In the genomic region with DNA sequence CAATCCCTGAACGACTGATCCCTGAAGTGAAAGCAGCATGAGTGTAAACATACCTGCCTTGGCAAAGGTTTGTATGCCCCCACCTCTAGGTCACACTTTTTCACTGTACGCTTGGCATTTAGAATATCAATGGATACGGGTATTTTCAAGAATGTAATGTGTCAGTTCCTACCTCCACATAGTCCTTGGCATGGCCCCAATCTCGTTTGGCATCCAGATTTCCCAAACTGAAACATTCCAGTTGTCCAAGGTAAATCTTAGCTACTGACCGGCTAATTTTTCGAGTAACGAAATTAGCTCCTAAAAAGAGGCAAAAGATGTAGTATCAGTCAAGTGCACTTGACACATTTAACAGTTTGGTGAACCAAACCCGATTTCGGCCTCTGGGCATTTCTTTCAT, we compare ENCODE assay signal across 17 cellular contexts.
A peak's percentile ranks its signal among the peaks of the same experiment; 100 is the strongest.
DNase-seq lines count a peak whose midpoint lies in the region; ATAC-seq, FAIRE-seq and TF ChIP-seq lines count a peak whose summit lies in the region.
"Had no signal": no experiment of that assay in that cellular context is flagged by ENCODE, and none has a peak within 500 bp of the region (broad histone marks: within the 10 kb centered on the region; RNA-seq: fewer than 3 reads in every experiment).

No MANE protein-coding gene starts in this region.

- H3K4me1 ChIP-seq in HepG2 (ENCODE audit: insufficient read depth, low read length) (no peaks in the 10 kb centered on the region), right lobe of liver (no peaks in the 10 kb centered on the region), thoracic aorta (ENCODE audit: control insufficient read depth in 1 of 2, low read depth in 2 of 2) (peaks cover 0 to 15% of the 10 kb centered on the region in 2 donors), sigmoid colon (no peaks in the 10 kb centered on the region)
- H3K4me1 ChIP-seq: BLaER1, Caco-2 had no signal

- POLR2A ChIA-PET in HepG2 (lab: Yijun Ruan, JAX), result no interaction called here

- no peaks in the 10 kb centered on the region for H3K79me2 ChIP-seq in HepG2 (ENCODE audit: insufficient read depth, low read length)

- intact Hi-C loops in HepG2 (cut with micrococcal nuclease; ENCODE audit: unreplicated experiment), result no loop called here
- intact Hi-C loops in right lobe of liver (cut with DNase I), result no loop called here
- intact Hi-C loops in sigmoid colon (cut with DNase I), result no loop called here
- intact Hi-C loops in cardiac septum (cut with DNase I), result no loop called here

- TF ChIP-seq EP300 in HepG2 (IDR thresholded peaks at IDR 0.05; ENCODE audit: low read depth in 2 of 2, low read length in 2 of 2) (no peak), HepG2 (CRISPR knock-in tag; IDR thresholded peaks at IDR 0.05; ENCODE audit: borderline replicate concordance) (no peak), sigmoid colon (IDR thresholded peaks at IDR 0.05) (no peak)

- ATAC-seq in HepG2 (no peak), right lobe of liver (no peak), thoracic aorta (ENCODE audit: insufficient number of reproducible peaks, low FRiP score, low read depth) (no peak)

- CTCF ChIA-PET in HepG2 (lab: Yijun Ruan, JAX; ENCODE audit: low intra/inter-chr PET ratio, low total read pairs), result no interaction called here

- TF ChIP-seq POLR2A in HepG2 (IDR thresholded peaks at IDR 0.05; ENCODE audit: insufficient read depth in 1 of 2, low read depth in 2 of 2, low read length in 2 of 2), result no peak
- no peak for TF ChIP-seq POLR2A in right lobe of liver (IDR thresholded peaks at IDR 0.05)
- no peak for TF ChIP-seq POLR2A in sigmoid colon (IDR thresholded peaks at IDR 0.05)

- no peak overlapping the region for H3K4me2 ChIP-seq in HepG2 (ENCODE audit: low read depth, low read length)
- H3K4me2 ChIP-seq: BLaER1 had no signal

- no peak for FAIRE-seq in HepG2 (lab: Jason Lieb, UNC)
- FAIRE-seq in GM19239 (lab: Jason Lieb, UNC), result no peak
- FAIRE-seq: GM12892, HTR-8/SVneo had no signal

- H3K9me3 ChIP-seq in HepG2 (ENCODE audit: low read length) (no peaks in the 10 kb centered on the region), right lobe of liver (no peaks in the 10 kb centered on the region), thoracic aorta (no peaks in the 10 kb centered on the region), sigmoid colon (no peaks in the 10 kb centered on the region)

- no peaks in the 10 kb centered on the region for H4K20me1 ChIP-seq in HepG2 (ENCODE audit: insufficient read depth, low read length)
- H4K20me1 ChIP-seq: BLaER1 had no signal

- in situ Hi-C loops in HepG2 (cut with HindIII; ENCODE audit: extremely low pct_ligation_motif_present, low pct_unique_long_range_greater_than_20kb), result no loop called here

- no peak overlapping the region for H3K27ac ChIP-seq in HepG2 (ENCODE audit: extremely low read length, insufficient read depth, low read length)
- H3K27ac ChIP-seq in right lobe of liver, result no peak overlapping the region
- H3K27ac ChIP-seq in coronary artery, result no peak overlapping the region
- H3K27ac ChIP-seq in thoracic aorta, result peak overlapping the region; percentile 4 to 49
- no peak overlapping the region for H3K27ac ChIP-seq in sigmoid colon
- H3K27ac ChIP-seq: BLaER1 had no signal

- WGBS in HepG2 (ENCODE audit: low lambda C conversion rate), result 99% methylated on average over 9 of the region's 9 CpGs
- WGBS in right lobe of liver (ENCODE audit: insufficient coverage, low coverage, low lambda C conversion rate, missing lambda C conversion rate), result 85% methylated on average over 8 of the region's 9 CpGs
- 92 to 93% methylated on average over 9 of the region's 9 CpGs for WGBS in sigmoid colon, 2 donors

- H3K36me3 ChIP-seq in HepG2 (replicated peaks in 1 of 2; ENCODE audit: control insufficient read depth in 1 of 2, insufficient read depth in 2 of 2, low read length in 2 of 2) (peaks cover 4 to 40% of the 10 kb centered on the region in 2 experiments), right lobe of liver (no peaks in the 10 kb centered on the region), thoracic aorta (no peaks in the 10 kb centered on the region), sigmoid colon (no peaks in the 10 kb centered on the region)

- TF ChIP-seq CTCF in HepG2 (CRISPR knock-in tag; IDR thresholded peaks at IDR 0.05) (no peak), right lobe of liver (IDR thresholded peaks at IDR 0.05) (no peak), coronary artery (IDR thresholded peaks at IDR 0.05) (no peak), thoracic aorta (IDR thresholded peaks at IDR 0.05) (no peak), sigmoid colon (IDR thresholded peaks at IDR 0.05) (no peak)

- no peak overlapping the region for H3K9ac ChIP-seq in HepG2 (ENCODE audit: insufficient read depth, low read depth, low read length)
- H3K9ac ChIP-seq: BLaER1 had no signal

- H3K27me3 ChIP-seq in HepG2 (ENCODE audit: control insufficient read depth in 1 of 2, insufficient read depth in 2 of 2, low read length in 2 of 2) (no peaks in the 10 kb centered on the region), right lobe of liver (no peaks in the 10 kb centered on the region), thoracic aorta (replicated peaks; ENCODE audit: insufficient read depth) (no peaks in the 10 kb centered on the region), sigmoid colon (no peaks in the 10 kb centered on the region)
- H3K27me3 ChIP-seq: BLaER1 had no signal

- TF ChIP-seq RAD21 in HepG2 (CRISPR knock-in tag; IDR thresholded peaks at IDR 0.05), result no peak

- no TSS peak for BruUV-seq in HepG2 (replicated peaks; lab: Mats Ljungman, UMichigan)

- H2AFZ ChIP-seq in HepG2 (ENCODE audit: low read length), result no peak overlapping the region

- no peak overlapping the region for H3K4me3 ChIP-seq in HepG2 (replicated peaks in 1 of 3; ENCODE audit: insufficient read depth in 1 of 3, low read depth in 2 of 3, low read length in 3 of 3)
- no peak overlapping the region for H3K4me3 ChIP-seq in right lobe of liver
- peak overlapping the region; percentile 2 for H3K4me3 ChIP-seq in coronary artery
- peak overlapping the region; percentile 26 for H3K4me3 ChIP-seq in thoracic aorta
- no peak overlapping the region for H3K4me3 ChIP-seq in sigmoid colon
- H3K4me3 ChIP-seq: BLaER1 had no signal

- DNase-seq in HepG2 (ENCODE audit: low spot score) (no peak), right lobe of liver (no peak), coronary artery (ENCODE audit: low spot score) (no peak), thoracic aorta (ENCODE audit: low spot score) (no peak), GM19239 (ENCODE audit: insufficient read length, low spot score) (no peak), sigmoid colon (no peak), cardiac septum (ENCODE audit: low spot score) (no peak)
- DNase-seq: 8988T; AML-193; Caco-2; CD8-positive, alpha-beta memory T cell; DND-41; GDM1; HCEC 1CT had no signal

TF ChIP-seq in HepG2, 621 proteins besides CTCF, POLR2A, EP300 and RAD21:
- no peak for TF ChIP-seq PHB2 (IDR thresholded peaks at IDR 0.05; ENCODE audit: partially characterized antibody)
- TF ChIP-seq TRAFD1 (CRISPR knock-in tag; IDR thresholded peaks at IDR 0.05; ENCODE audit: borderline replicate concordance), result no peak
- no peak for TF ChIP-seq FOXO1 (CRISPR knock-in tag; IDR thresholded peaks at IDR 0.05)
- peak; percentile 19 for TF ChIP-seq RBM22 (optimal IDR thresholded peaks at IDR 0.05; ENCODE audit: low read length)
- no peak for TF ChIP-seq ZNF564 (CRISPR knock-in tag; IDR thresholded peaks at IDR 0.05)
TF ChIP-seq in HepG2: peak in this region for 1.

Comparison
In these comparisons a context has a peak if more than half of its experiments do, and no peak if none do; other contexts are left out.
1. H3K27ac ChIP-seq: peak in thoracic aorta (2 of 2); none in HepG2 (single experiment), right lobe of liver (0 of 3), coronary artery (0 of 2) and sigmoid colon (0 of 4).
2. H3K4me3 ChIP-seq: peak in coronary artery (single experiment) and thoracic aorta (single experiment); none in HepG2 (0 of 3), right lobe of liver (0 of 3) and sigmoid colon (0 of 4).